ENCODE assay signal across 1 cellular context in genomic region chr3:170751083-170751893, GRCh38.
TF ChIP-seq lines count a peak whose summit lies in the region.

No MANE protein-coding gene starts in this region.

TF ChIP-seq in HCT116, 20 proteins besides CTCF, POLR2A, EP300 and RAD21 (continued from another document):
- no peak for TF ChIP-seq REST (IDR thresholded peaks at IDR 0.05; ENCODE audit: low read depth)
- peak; percentile 82 for TF ChIP-seq JUND (IDR thresholded peaks at IDR 0.05)
- TF ChIP-seq SIN3A (IDR thresholded peaks at IDR 0.05; ENCODE audit: low read depth), result no peak
- peak; percentile 69; the same call in 1 of the 2 replicates for TF ChIP-seq SP1 (IDR thresholded peaks at IDR 0.05; ENCODE audit: low read depth)
- no peak for TF ChIP-seq ZNF274 (IDR thresholded peaks at IDR 0.05; ENCODE audit: low read depth, low read length)
- TF ChIP-seq MAX (IDR thresholded peaks at IDR 0.05), result peak; percentile 51
- no peak for TF ChIP-seq EZH2phosphoT487 (IDR thresholded peaks at IDR 0.05; ENCODE audit: borderline replicate concordance)
- TF ChIP-seq YY1 (IDR thresholded peaks at IDR 0.05; ENCODE audit: extremely low read depth, insufficient replicate concordance, low read depth, low read length), result peak; percentile 2
